Comparison of ENCODE assay signal across 24 cellular contexts in the genomic region with DNA sequence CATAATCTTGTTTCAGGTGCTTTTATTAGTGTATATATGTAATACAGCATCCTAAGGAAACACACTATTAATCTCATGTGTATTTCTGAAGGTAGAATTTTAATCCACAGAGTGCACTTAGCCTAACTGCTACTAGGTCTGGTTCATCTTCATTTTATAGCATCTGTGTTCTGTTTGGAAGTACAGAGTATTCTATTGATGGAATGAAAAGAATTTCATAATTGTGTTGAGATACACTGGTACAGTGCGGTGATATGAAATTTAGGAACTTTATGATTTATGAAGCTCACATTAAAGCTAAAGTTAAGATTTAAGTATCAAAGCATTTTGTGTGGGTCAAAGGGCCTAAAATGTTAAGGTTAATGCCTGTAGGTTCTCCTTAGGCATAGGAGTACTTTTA. TPM values are rescaled to one million over a fixed set of nuclear protein-coding genes. Genes with fewer than 3 reads are reported as not detected.
"Had no signal": no experiment of that assay in that cellular context is flagged by ENCODE, and none has a peak within 500 bp of the region (broad histone marks: within the 10 kb centered on the region; RNA-seq: fewer than 3 reads in every experiment).

No MANE protein-coding gene starts in this region.

- H3K9me3 Mint-ChIP-seq: effector memory CD8-positive, alpha-beta T cell; WTC11 had no signal

- H3K9me3 ChIP-seq: gastrocnemius medialis, left lung, transverse colon had no signal

- H2AFZ ChIP-seq: parathyroid adenoma had no signal

- H3K27ac ChIP-seq: brain microvascular endothelial cell, gastrocnemius medialis, left lung, parathyroid adenoma, transverse colon had no signal

- H3K9ac ChIP-seq: parathyroid adenoma had no signal

- H3K79me2 ChIP-seq: parathyroid adenoma had no signal

- H3K36me3 Mint-ChIP-seq: WTC11 had no signal

- H3K27ac Mint-ChIP-seq: activated CD8-positive, alpha-beta T cell treated with anti-CD3 and anti-CD28 coated beads for 36 hours; activated naive CD8-positive, alpha-beta T cell treated with anti-CD3 and anti-CD28 coated beads for 36 hours; effector memory CD8-positive, alpha-beta T cell; WTC11 had no signal

- H3K36me3 ChIP-seq: brain microvascular endothelial cell, gastrocnemius medialis, left lung, transverse colon had no signal

- H3K4me3 Mint-ChIP-seq: activated CD8-positive, alpha-beta T cell treated with anti-CD3 and anti-CD28 coated beads for 36 hours; activated naive CD8-positive, alpha-beta T cell treated with anti-CD3 and anti-CD28 coated beads for 36 hours; effector memory CD8-positive, alpha-beta T cell; WTC11 had no signal

- ATAC-seq: activated CD8-positive, alpha-beta T cell treated with anti-CD3 and anti-CD28 coated beads for 36 hours; effector memory CD8-positive, alpha-beta T cell; gastrocnemius medialis; left lung; WTC11 had no signal

- H3K4me1 ChIP-seq: gastrocnemius medialis, parathyroid adenoma had no signal

- H3K4me3 ChIP-seq: transverse colon had no signal

- DNase-seq: activated CD4-positive, alpha-beta T cell treated with anti-CD3 and anti-CD28 coated beads for 48 hours; activated CD8-positive, alpha-beta T cell treated with anti-CD3 and anti-CD28 coated beads for 36 hours; activated gamma-delta T cell treated with Interleukin-2 at 50 U/mL for 16 hours; activated naive CD8-positive, alpha-beta T cell treated with anti-CD3 and anti-CD28 coated beads for 36 hours; activated T-cell treated with anti-CD3 and anti-CD28 coated beads, Interleukin-2, amount 50 U/mL, for 48 hours; brain microvascular endothelial cell; cerebellar nuclear complex; effector memory CD8-positive, alpha-beta T cell; erythroblast; gastrocnemius medialis; hippocampal formation; left lung; mesendoderm; retina; SHP77 treated with DMSO at 0.1 percent for 48 hours; stimulated activated CD4-positive, alpha-beta T cell treated with anti-CD3 and anti-CD28 coated beads, Interleukin-15, amount 100 ng/mL, for 24 hours; stimulated activated CD4-positive, alpha-beta T cell treated with anti-CD3 and anti-CD28 coated beads, Interleukin-4, amount 100 ng/mL, for 24 hours; stimulated activated naive CD4-positive, alpha-beta T cell; SW 1271; transverse colon had no signal

RNA-seq across cellular contexts. Expression of gene PCDH17, which starts 6.0 kb away (rescaled TPM):
- total RNA-seq: activated CD8-positive, alpha-beta T cell treated with anti-CD3 and anti-CD28 coated beads for 36 hours; activated naive CD8-positive, alpha-beta T cell treated with anti-CD3 and anti-CD28 coated beads for 36 hours; T-helper 2 cell treated with Interferon-gamma antibody and Interleukin-4, amounts not matched to agents 100 ng/mL and 5 ng/mL, for 36 hours had no signal
- polyA plus RNA-seq: keratinocyte had no signal
